ENCODE assay signal across 1 cellular context in genomic region chr12:6873094-6874006, GRCh38.
A peak's percentile ranks its signal among the peaks of the same experiment; 100 is the strongest.
TF ChIP-seq lines count a peak whose summit lies in the region.

Gene SPSB2, minus strand, starts transcription at chr12:6873303. Its CDS starts 402 bp downstream, at chr12:6872901.

TF ChIP-seq in HEK293, 187 proteins besides CTCF, POLR2A, EP300 and RAD21 (continued from another document):
- peak; percentile 60 for TF ChIP-seq ZNF692 (tag by site-specific recombination; IDR thresholded peaks at IDR 0.05)
